7 cellular contexts compared by ENCODE assay signal in genomic region chr16:3094289-3095027, GRCh38. TPM values are rescaled to one million over a fixed set of nuclear protein-coding genes. Genes with fewer than 3 reads are reported as not detected.
DNase-seq lines count a peak whose midpoint lies in the region; TF ChIP-seq lines count a peak whose summit lies in the region.

No MANE protein-coding gene starts in this region.

- WGBS in lower leg skin, 2 donors = 92 to 93% methylated on average over 22 of the region's 22 CpGs

- H3K9me3 Mint-ChIP-seq in neural crest cell = no peaks in the 10 kb centered on the region

- H3K27me3 Mint-ChIP-seq in neural crest cell (ENCODE audit: low read depth) = peaks cover 39% of the 10 kb centered on the region

- no peak overlapping the region for H3K4me3 ChIP-seq in colonic mucosa
- no peak overlapping the region for H3K4me3 ChIP-seq in lower leg skin (ENCODE audit: low read depth, poor library complexity, severe bottlenecking)

- DNase-seq in EH (ENCODE audit: low read depth) (peak; percentile 42), HT-29 (ENCODE audit: low spot score) (peak; percentile 71), T follicular helper cell (ENCODE audit: low read depth) (peak; percentile 43), colonic mucosa (peak; percentile 67), neural crest cell (ENCODE audit: low read depth, low spot score) (no peak), C1 segment of cervical spinal cord (lab: John Stamatoyannopoulos, UW) (no peak), lower leg skin (ENCODE audit: low spot score in 2 of 2) (no peak)

- no peak overlapping the region for H3K27ac ChIP-seq in colonic mucosa

- TF ChIP-seq CTCF in colonic mucosa (IDR thresholded peaks at IDR 0.05) = peak; percentile 36
- TF ChIP-seq CTCF in neural crest cell (conservative IDR thresholded peaks at IDR 0.05) = peak; percentile 62
- TF ChIP-seq CTCF in lower leg skin (IDR thresholded peaks at IDR 0.05) = no peak

- H3K27me3 ChIP-seq in colonic mucosa = no peaks in the 10 kb centered on the region

- peaks cover 23% of the 10 kb centered on the region for H3K4me1 Mint-ChIP-seq in neural crest cell

- no peaks in the 10 kb centered on the region for H3K36me3 Mint-ChIP-seq in neural crest cell (ENCODE audit: low read depth)

- H3K4me3 Mint-ChIP-seq in neural crest cell = no peak overlapping the region

- TF ChIP-seq POLR2A in lower leg skin (IDR thresholded peaks at IDR 0.05) = no peak

- H3K9me3 ChIP-seq in colonic mucosa = no peaks in the 10 kb centered on the region

- no peak overlapping the region for H3K9ac ChIP-seq in colonic mucosa (ENCODE audit: low read depth in 2 of 2, low read length in 2 of 2)

- H3K36me3 ChIP-seq in colonic mucosa = no peaks in the 10 kb centered on the region

- no peak overlapping the region for H3K27ac Mint-ChIP-seq in neural crest cell (ENCODE audit: unreplicated experiment)

- intact Hi-C loops in colonic mucosa (cut with DNase I) = no loop called here
- intact Hi-C loops in lower leg skin (cut with DNase I; ENCODE audit: low total_unique reads) = no loop called here

- H3K4me1 ChIP-seq in colonic mucosa = no peaks in the 10 kb centered on the region

RNA-seq across cellular contexts. Expression of gene ZSCAN10, which starts 4.6 kb away (rescaled TPM):
- total RNA-seq in HT-29 (2014; rRNA removed; shearing (Covaris generic)) = not detected in 2 replicates
- total RNA-seq in colonic mucosa (under 1 TPM in 1 of 2 donors, not detected in 1; 0.86 TPM), neural crest cell (not detected in 2 replicates), lower leg skin (not detected)

RNA-seq across cellular contexts. Expression of gene ZNF205, which starts 17.9 kb away (rescaled TPM):
- 26.7 and 33.3 TPM in 2 replicates for total RNA-seq in HT-29 (2014; rRNA removed; shearing (Covaris generic))
- total RNA-seq in colonic mucosa = 10 to 100 TPM in 1 of 2 donors, 1 to 10 TPM in 1; 9.9 to 10.5 TPM
- 19.7 and 21.1 TPM in 2 replicates for total RNA-seq in neural crest cell
- 10 to 100 TPM; 15.1 to 25.3 (median 18.5) TPM for total RNA-seq in lower leg skin

RNA-seq across cellular contexts. Expression of gene IL32, which starts 29.0 kb away (rescaled TPM):
- 5.0 and 8.5 TPM in 2 replicates for total RNA-seq in HT-29 (2014; rRNA removed; shearing (Covaris generic))
- 100 to 1,000 TPM; 256 to 329 TPM for total RNA-seq in colonic mucosa
- not detected in 2 replicates for total RNA-seq in neural crest cell
- total RNA-seq in lower leg skin = 1 to 10 TPM in 3 of 4 donors, under 1 TPM in 1; 0.80 to 7.2 (median 5.1) TPM

RNA-seq across cellular contexts. Expression of gene ZNF213, which starts 40.4 kb away (rescaled TPM):
- 5.8 and 7.2 TPM in 2 replicates for total RNA-seq in HT-29 (2014; rRNA removed; shearing (Covaris generic))
- total RNA-seq in colonic mucosa (10 to 100 TPM; 12.4 to 20.4 TPM), neural crest cell (14.9 and 15.9 TPM in 2 replicates), lower leg skin (10 to 100 TPM; 10.7 to 18.0 (median 14.6) TPM)

RNA-seq across cellular contexts. Expression of gene MMP25, which starts 48.1 kb away (rescaled TPM):
- 0.05 TPM in 1 of 2 replicates, not detected in the other for total RNA-seq in HT-29 (2014; rRNA removed; shearing (Covaris generic))
- total RNA-seq in colonic mucosa (under 1 TPM; 0.44 to 0.88 TPM), neural crest cell (0.64 and 0.96 TPM in 2 replicates), lower leg skin (under 1 TPM in 3 of 4 donors, not detected in 1; 0.30 to 0.81 (median 0.49) TPM)

Comparison
In these comparisons a context has a peak if more than half of its experiments do, and no peak if none do; other contexts are left out.
1. DNase-seq: peak in EH (single experiment), HT-29 (single experiment), T follicular helper cell (single experiment) and colonic mucosa (single experiment); none in neural crest cell (single experiment), C1 segment of cervical spinal cord (0 of 14) and lower leg skin (0 of 2).
2. CTCF ChIP-seq: peak in colonic mucosa (single experiment) and neural crest cell (single experiment); none in lower leg skin (0 of 3).
3. RNA of gene IL32, which starts 29.0 kb away (total RNA-seq): 256 to 329 TPM in colonic mucosa; 0.80 to 7.2 TPM in lower leg skin, 5.0 to 8.5 TPM in HT-29 and not detected in neural crest cell; every median in the first group is over 10 times any median in the second.